17 cellular contexts compared by ENCODE assay signal in the genomic region with DNA sequence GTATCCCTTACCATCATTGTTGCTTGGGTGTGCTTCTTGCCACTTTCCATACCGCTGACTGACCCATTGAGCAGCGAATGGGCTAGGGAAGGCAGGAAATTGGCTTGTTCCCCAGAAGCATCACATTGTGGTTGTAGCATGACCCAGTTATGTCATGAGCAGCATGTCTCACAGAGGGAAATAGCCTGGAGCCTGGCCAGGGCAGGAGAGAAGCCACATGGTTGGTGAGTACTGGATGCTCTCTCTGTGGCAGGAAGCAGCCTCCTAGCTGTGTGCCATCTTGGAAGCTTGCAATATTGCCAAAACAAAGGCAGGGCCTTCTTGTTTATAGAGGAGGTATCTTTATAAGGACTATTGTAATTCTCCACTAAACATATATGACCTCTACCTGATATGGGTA.
DNase-seq lines count a peak whose midpoint lies in the region; ATAC-seq and TF ChIP-seq lines count a peak whose summit lies in the region.
"Had no signal": no experiment of that assay in that cellular context is flagged by ENCODE, and none has a peak within 500 bp of the region (broad histone marks: within the 10 kb centered on the region; RNA-seq: fewer than 3 reads in every experiment).

No MANE protein-coding gene starts in this region.

- H2AFZ ChIP-seq in neuronal stem cell (ENCODE audit: low read length), result no peak overlapping the region

- DNase-seq in M059J (ENCODE audit: low read depth) (peak; percentile 97), RPMI7951 (ENCODE audit: low read depth) (peak; percentile 56), epithelial cell of proximal tubule (ENCODE audit: low read depth) (peak; percentile 50), neuronal stem cell (ENCODE audit: low spot score) (no peak), AG20443 (ENCODE audit: low spot score) (no peak), middle frontal gyrus (ENCODE audit: extremely low spot score, low spot score) (no peak)
- DNase-seq: activated CD4-positive, alpha-beta T cell treated with anti-CD3 and anti-CD28 coated beads for 1 hour; activated naive CD8-positive, alpha-beta T cell treated with anti-CD3 and anti-CD28 coated beads for 36 hours; immature natural killer cell; lower lobe of right lung; stimulated activated CD4-positive, alpha-beta T cell treated with anti-CD3 and anti-CD28 coated beads, Interleukin-2, amount 100 ng/mL, for 24 hours; stimulated activated naive CD8-positive, alpha-beta T cell treated with anti-CD3 and anti-CD28 coated beads, Interleukin-15, amount 100 ng/mL, for 72 hours; trophoblast cell had no signal

- no peak overlapping the region for H3K18ac ChIP-seq in neuronal stem cell (ENCODE audit: low read length)

- TF ChIP-seq CTCF in epithelial cell of proximal tubule (conservative IDR thresholded peaks at IDR 0.05; ENCODE audit: low read depth, low read length), result no peak

- H3K79me1 ChIP-seq in neuronal stem cell (ENCODE audit: low read depth, low read length), result no peaks in the 10 kb centered on the region

- H2AK5ac ChIP-seq in neuronal stem cell (ENCODE audit: low read depth, low read length), result no peak overlapping the region

- no peak overlapping the region for H3K4ac ChIP-seq in neuronal stem cell (ENCODE audit: low read length)

- H3K36me3 ChIP-seq in neuronal stem cell (replicated peaks in 1 of 2; ENCODE audit: control insufficient read depth in 2 of 2, insufficient read depth in 2 of 2, low read length in 2 of 2), result no peaks in the 10 kb centered on the region
- H3K36me3 ChIP-seq: lower lobe of right lung had no signal

- no peak overlapping the region for H4K91ac ChIP-seq in neuronal stem cell (ENCODE audit: low read depth, low read length, poor library complexity)

- no peak overlapping the region for H2BK120ac ChIP-seq in neuronal stem cell (ENCODE audit: low read depth, low read length)

- H3K14ac ChIP-seq in neuronal stem cell (ENCODE audit: low read length), result no peak overlapping the region

- no peak overlapping the region for H3K9ac ChIP-seq in neuronal stem cell (ENCODE audit: low read depth, low read length, poor library complexity)

- H2BK5ac ChIP-seq in neuronal stem cell (ENCODE audit: low read length), result no peak overlapping the region

- no peak overlapping the region for H3K4me3 ChIP-seq in epithelial cell of proximal tubule (ENCODE audit: low read depth, low read length)
- no peak overlapping the region for H3K4me3 ChIP-seq in neuronal stem cell (ENCODE audit: low read length in 2 of 2)
- H3K4me3 ChIP-seq: lower lobe of right lung had no signal

- H3K9me3 ChIP-seq in neuronal stem cell (replicated peaks in 1 of 2; ENCODE audit: control insufficient read depth in 2 of 2, insufficient read depth in 1 of 2, low read depth in 1 of 2, low read length in 2 of 2), result no peaks in the 10 kb centered on the region
- H3K9me3 ChIP-seq: lower lobe of right lung had no signal

- ATAC-seq in HG02973 (IDR thresholded peaks at IDR 0.05; ENCODE audit: unreplicated experiment) (no peak), GM21526 (IDR thresholded peaks at IDR 0.05; ENCODE audit: low FRiP score, unreplicated experiment) (no peak)
- ATAC-seq: activated T-helper 17 cell treated with anti-CD3 and anti-CD28 coated beads, Interleukin-2, amount 50 U/mL, for 72 hours; stimulated activated naive CD8-positive, alpha-beta T cell treated with anti-CD3 and anti-CD28 coated beads, Interleukin-15, amount 100 ng/mL, for 72 hours had no signal

- no peak overlapping the region for H3K27ac ChIP-seq in neuronal stem cell (replicated peaks; ENCODE audit: low read length)
- H3K27ac ChIP-seq: epithelial cell of prostate, lower lobe of right lung had no signal

- H4K8ac ChIP-seq in neuronal stem cell (ENCODE audit: low read depth, low read length), result peak overlapping the region; percentile 95

- H3K23ac ChIP-seq in neuronal stem cell (ENCODE audit: low read depth, low read length, poor library complexity), result no peak overlapping the region

- WGBS in neuronal stem cell (ENCODE audit: extremely low coverage in 2 of 2, insufficient read length in 2 of 2, insufficient replicate concordance in 1 of 2), 2 donors, result no CpG with 5 or more reads among the region's 2 CpGs

- H3K4me2 ChIP-seq in neuronal stem cell (ENCODE audit: insufficient read depth, low read length, poor library complexity, severe bottlenecking), result no peak overlapping the region

- no peak overlapping the region for H2BK12ac ChIP-seq in neuronal stem cell (ENCODE audit: low read length)

- no peaks in the 10 kb centered on the region for H3K4me1 ChIP-seq in neuronal stem cell (ENCODE audit: control insufficient read depth in 2 of 2, insufficient read depth in 1 of 2, low read depth in 1 of 2, low read length in 2 of 2)
- H3K4me1 ChIP-seq: lower lobe of right lung had no signal

- H2BK15ac ChIP-seq in neuronal stem cell (ENCODE audit: low read length), result no peak overlapping the region

- no peaks in the 10 kb centered on the region for H3K27me3 ChIP-seq in neuronal stem cell (ENCODE audit: control insufficient read depth in 3 of 3, insufficient read depth in 3 of 3, low read depth in 1 of 3, low read length in 3 of 3)

Comparison
In these comparisons a context has a peak if more than half of its experiments do, and no peak if none do; other contexts are left out.
1. DNase-seq: peak in M059J (single experiment), RPMI7951 (single experiment) and epithelial cell of proximal tubule (single experiment); none in neuronal stem cell (single experiment), AG20443 (single experiment) and middle frontal gyrus (single experiment).